In genomic region chr6:106715922-106716321, GRCh38 we compare ENCODE assay signal across 26 cellular contexts.
DNase-seq lines count a peak whose midpoint lies in the region; ATAC-seq and TF ChIP-seq lines count a peak whose summit lies in the region.
"Had no signal": no experiment of that assay in that cellular context is flagged by ENCODE, and none has a peak within 500 bp of the region (broad histone marks: within the 10 kb centered on the region; RNA-seq: fewer than 3 reads in every experiment).

No MANE protein-coding gene starts in this region.

- TF ChIP-seq CTCF in SU-DHL-6 (IDR thresholded peaks at IDR 0.05; ENCODE audit: insufficient read depth, low read length, poor library complexity, severe bottlenecking): no peak

- H3K4me2 ChIP-seq in BLaER1 (peak overlapping the region; percentile 92), SU-DHL-6 (ENCODE audit: low read depth, low read length, poor library complexity, severe bottlenecking) (peak overlapping the region; percentile 59)
- H3K4me2 ChIP-seq: KMS-11 had no signal

- DNase-seq in HT-29 (ENCODE audit: low spot score): peak; percentile 51
- peak in 1 of 2 donors; percentile 48 for DNase-seq in left colon
- no peak for DNase-seq in A172 (ENCODE audit: low spot score)
- no peak for DNase-seq in GM03348 (ENCODE audit: low spot score)
- DNase-seq: activated CD4-positive, alpha-beta T cell treated with anti-CD3 and anti-CD28 coated beads, Interleukin-2, amount 50 U/mL, for 4 hours; activated naive CD4-positive, alpha-beta T cell; amygdala; CD4-positive, alpha-beta T cell; DMS79; dorsolateral prefrontal cortex; left ventricle myocardium inferior; NCI-H1092 treated with DMSO at 0.1 percent for 48 hours; NCI-H524; occipital lobe; spleen; substantia nigra; T-helper 1 cell; uterus had no signal

- H3K9me3 ChIP-seq in BLaER1: 0 out of 2 replicates have a peak, but pooled peaks cover 4% of the 10 kb centered on the region
- H3K9me3 ChIP-seq in SU-DHL-6 (ENCODE audit: insufficient read depth, low read length): no peaks in the 10 kb centered on the region
- H3K9me3 ChIP-seq: esophagus muscularis mucosa, left ventricle myocardium inferior, spleen, uterus had no signal

- no peaks in the 10 kb centered on the region for H3K36me3 ChIP-seq in BLaER1
- no peaks in the 10 kb centered on the region for H3K36me3 ChIP-seq in SU-DHL-6 (ENCODE audit: low read length)
- H3K36me3 ChIP-seq: esophagus muscularis mucosa, left ventricle myocardium inferior, spleen, uterus had no signal

- peak overlapping the region; percentile 49 for H3K4me3 ChIP-seq in BLaER1
- peak overlapping the region; percentile 28 for H3K4me3 ChIP-seq in SU-DHL-6 (ENCODE audit: insufficient read depth, low read length, poor library complexity, severe bottlenecking)
- H3K4me3 ChIP-seq: dorsolateral prefrontal cortex, esophagus muscularis mucosa, left ventricle myocardium inferior, uterus had no signal

- H3K9me2 ChIP-seq in SU-DHL-6 (replicated peaks; ENCODE audit: insufficient read depth, low read length): no peaks in the 10 kb centered on the region

- H3K27ac ChIP-seq in BLaER1 (peak overlapping the region; percentile 82), SU-DHL-6 (ENCODE audit: low read depth, low read length) (peak overlapping the region; percentile 73)
- H3K27ac ChIP-seq: dorsolateral prefrontal cortex, esophagus muscularis mucosa, KMS-11, left ventricle myocardium inferior, uterus had no signal

- peak overlapping the region; percentile 6 for H2AFZ ChIP-seq in SU-DHL-6 (ENCODE audit: low read depth, low read length, severe bottlenecking)

- peaks cover 55% of the 10 kb centered on the region for H3K4me1 ChIP-seq in BLaER1
- H3K4me1 ChIP-seq: esophagus muscularis mucosa, left ventricle myocardium inferior, uterus had no signal

- H3K9ac ChIP-seq in BLaER1 (peak overlapping the region; percentile 76), SU-DHL-6 (ENCODE audit: low read length) (peak overlapping the region; percentile 43)
- H3K9ac ChIP-seq: KMS-11 had no signal

- H3K27me3 ChIP-seq in BLaER1: no peaks in the 10 kb centered on the region
- no peaks in the 10 kb centered on the region for H3K27me3 ChIP-seq in SU-DHL-6 (ENCODE audit: low read length)
- H3K27me3 ChIP-seq: spleen, uterus had no signal

- H4K20me1 ChIP-seq in BLaER1 (no peaks in the 10 kb centered on the region), SU-DHL-6 (ENCODE audit: low read depth, low read length) (no peaks in the 10 kb centered on the region)

- H3K79me2 ChIP-seq in SU-DHL-6 (ENCODE audit: insufficient read depth, low read length): no peaks in the 10 kb centered on the region

- H3F3A ChIP-seq in SU-DHL-6 (ENCODE audit: insufficient read depth): peaks cover 30% of the 10 kb centered on the region

- intact Hi-C loops in left colon (cut with DNase I, micrococcal nuclease): no loop called here

- ATAC-seq in left colon (peak; percentile 82), GM21526 (IDR thresholded peaks at IDR 0.05; ENCODE audit: low FRiP score, unreplicated experiment) (no peak), HG02610 (IDR thresholded peaks at IDR 0.05; ENCODE audit: unreplicated experiment) (no peak)
- ATAC-seq: HCT116, Right ventricle myocardium inferior had no signal
